In the genomic region with DNA sequence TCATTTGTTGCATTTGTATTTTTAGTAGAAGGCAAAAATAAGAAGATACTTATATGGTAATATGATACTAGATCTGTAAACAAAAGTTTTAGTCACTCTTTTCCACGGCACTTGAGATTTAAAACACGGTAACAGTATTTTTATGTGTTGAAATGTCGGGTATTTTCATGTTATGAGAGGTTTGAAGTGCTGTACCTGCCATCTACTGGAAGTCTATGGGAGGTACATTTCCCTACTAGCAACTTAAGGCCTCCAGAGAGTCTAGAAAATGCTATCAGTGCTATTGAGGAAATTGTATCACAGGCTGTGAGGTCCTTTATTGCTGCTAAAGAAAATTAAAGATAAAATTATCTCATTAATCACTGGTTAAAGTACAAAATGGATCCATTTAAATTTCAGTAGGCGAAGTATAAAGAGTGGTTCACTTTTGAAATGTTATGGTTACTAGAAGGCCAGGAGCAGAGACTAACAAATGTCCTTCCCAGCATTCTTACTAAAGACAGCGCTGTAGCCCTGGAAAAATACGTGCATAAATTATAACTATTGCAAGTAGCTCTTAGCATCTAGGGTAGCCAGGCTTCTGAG, we compare ENCODE assay signal across 1 cellular context.
TF ChIP-seq lines count a peak whose summit lies in the region.

No MANE protein-coding gene starts in this region.

TF ChIP-seq in H1, 55 proteins besides CTCF, POLR2A, EP300 and RAD21:
- TF ChIP-seq, protein P1, sequence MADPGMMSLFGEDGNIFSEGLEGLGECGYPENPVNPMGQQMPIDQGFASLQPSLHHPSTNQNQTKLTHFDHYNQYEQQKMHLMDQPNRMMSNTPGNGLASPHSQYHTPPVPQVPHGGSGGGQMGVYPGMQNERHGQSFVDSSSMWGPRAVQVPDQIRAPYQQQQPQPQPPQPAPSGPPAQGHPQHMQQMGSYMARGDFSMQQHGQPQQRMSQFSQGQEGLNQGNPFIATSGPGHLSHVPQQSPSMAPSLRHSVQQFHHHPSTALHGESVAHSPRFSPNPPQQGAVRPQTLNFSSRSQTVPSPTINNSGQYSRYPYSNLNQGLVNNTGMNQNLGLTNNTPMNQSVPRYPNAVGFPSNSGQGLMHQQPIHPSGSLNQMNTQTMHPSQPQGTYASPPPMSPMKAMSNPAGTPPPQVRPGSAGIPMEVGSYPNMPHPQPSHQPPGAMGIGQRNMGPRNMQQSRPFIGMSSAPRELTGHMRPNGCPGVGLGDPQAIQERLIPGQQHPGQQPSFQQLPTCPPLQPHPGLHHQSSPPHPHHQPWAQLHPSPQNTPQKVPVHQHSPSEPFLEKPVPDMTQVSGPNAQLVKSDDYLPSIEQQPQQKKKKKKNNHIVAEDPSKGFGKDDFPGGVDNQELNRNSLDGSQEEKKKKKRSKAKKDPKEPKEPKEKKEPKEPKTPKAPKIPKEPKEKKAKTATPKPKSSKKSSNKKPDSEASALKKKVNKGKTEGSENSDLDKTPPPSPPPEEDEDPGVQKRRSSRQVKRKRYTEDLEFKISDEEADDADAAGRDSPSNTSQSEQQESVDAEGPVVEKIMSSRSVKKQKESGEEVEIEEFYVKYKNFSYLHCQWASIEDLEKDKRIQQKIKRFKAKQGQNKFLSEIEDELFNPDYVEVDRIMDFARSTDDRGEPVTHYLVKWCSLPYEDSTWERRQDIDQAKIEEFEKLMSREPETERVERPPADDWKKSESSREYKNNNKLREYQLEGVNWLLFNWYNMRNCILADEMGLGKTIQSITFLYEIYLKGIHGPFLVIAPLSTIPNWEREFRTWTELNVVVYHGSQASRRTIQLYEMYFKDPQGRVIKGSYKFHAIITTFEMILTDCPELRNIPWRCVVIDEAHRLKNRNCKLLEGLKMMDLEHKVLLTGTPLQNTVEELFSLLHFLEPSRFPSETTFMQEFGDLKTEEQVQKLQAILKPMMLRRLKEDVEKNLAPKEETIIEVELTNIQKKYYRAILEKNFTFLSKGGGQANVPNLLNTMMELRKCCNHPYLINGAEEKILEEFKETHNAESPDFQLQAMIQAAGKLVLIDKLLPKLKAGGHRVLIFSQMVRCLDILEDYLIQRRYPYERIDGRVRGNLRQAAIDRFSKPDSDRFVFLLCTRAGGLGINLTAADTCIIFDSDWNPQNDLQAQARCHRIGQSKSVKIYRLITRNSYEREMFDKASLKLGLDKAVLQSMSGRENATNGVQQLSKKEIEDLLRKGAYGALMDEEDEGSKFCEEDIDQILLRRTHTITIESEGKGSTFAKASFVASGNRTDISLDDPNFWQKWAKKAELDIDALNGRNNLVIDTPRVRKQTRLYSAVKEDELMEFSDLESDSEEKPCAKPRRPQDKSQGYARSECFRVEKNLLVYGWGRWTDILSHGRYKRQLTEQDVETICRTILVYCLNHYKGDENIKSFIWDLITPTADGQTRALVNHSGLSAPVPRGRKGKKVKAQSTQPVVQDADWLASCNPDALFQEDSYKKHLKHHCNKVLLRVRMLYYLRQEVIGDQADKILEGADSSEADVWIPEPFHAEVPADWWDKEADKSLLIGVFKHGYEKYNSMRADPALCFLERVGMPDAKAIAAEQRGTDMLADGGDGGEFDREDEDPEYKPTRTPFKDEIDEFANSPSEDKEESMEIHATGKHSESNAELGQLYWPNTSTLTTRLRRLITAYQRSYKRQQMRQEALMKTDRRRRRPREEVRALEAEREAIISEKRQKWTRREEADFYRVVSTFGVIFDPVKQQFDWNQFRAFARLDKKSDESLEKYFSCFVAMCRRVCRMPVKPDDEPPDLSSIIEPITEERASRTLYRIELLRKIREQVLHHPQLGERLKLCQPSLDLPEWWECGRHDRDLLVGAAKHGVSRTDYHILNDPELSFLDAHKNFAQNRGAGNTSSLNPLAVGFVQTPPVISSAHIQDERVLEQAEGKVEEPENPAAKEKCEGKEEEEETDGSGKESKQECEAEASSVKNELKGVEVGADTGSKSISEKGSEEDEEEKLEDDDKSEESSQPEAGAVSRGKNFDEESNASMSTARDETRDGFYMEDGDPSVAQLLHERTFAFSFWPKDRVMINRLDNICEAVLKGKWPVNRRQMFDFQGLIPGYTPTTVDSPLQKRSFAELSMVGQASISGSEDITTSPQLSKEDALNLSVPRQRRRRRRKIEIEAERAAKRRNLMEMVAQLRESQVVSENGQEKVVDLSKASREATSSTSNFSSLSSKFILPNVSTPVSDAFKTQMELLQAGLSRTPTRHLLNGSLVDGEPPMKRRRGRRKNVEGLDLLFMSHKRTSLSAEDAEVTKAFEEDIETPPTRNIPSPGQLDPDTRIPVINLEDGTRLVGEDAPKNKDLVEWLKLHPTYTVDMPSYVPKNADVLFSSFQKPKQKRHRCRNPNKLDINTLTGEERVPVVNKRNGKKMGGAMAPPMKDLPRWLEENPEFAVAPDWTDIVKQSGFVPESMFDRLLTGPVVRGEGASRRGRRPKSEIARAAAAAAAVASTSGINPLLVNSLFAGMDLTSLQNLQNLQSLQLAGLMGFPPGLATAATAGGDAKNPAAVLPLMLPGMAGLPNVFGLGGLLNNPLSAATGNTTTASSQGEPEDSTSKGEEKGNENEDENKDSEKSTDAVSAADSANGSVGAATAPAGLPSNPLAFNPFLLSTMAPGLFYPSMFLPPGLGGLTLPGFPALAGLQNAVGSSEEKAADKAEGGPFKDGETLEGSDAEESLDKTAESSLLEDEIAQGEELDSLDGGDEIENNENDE (IDR thresholded peaks at IDR 0.05; ENCODE audit: insufficient replicate concordance, low read length): no peak
- TF ChIP-seq GTF2F1 (IDR thresholded peaks at IDR 0.05; ENCODE audit: borderline replicate concordance, low read depth, low read length) (no peak), EGR1 (IDR thresholded peaks at IDR 0.05; ENCODE audit: borderline replicate concordance, low read depth, low read length) (no peak), CHD1 (IDR thresholded peaks at IDR 0.05; ENCODE audit: low read depth, low read length) (no peak), SAP30 (IDR thresholded peaks at IDR 0.05; ENCODE audit: insufficient read depth, insufficient replicate concordance, low read length) (no peak)
TF ChIP-seq in H1: peak in this region for 0.
